21 cellular contexts compared by ENCODE assay signal in genomic region chr7:1450987-1451386, GRCh38.
"Had no signal": no experiment of that assay in that cellular context is flagged by ENCODE, and none has a peak within 500 bp of the region (broad histone marks: within the 10 kb centered on the region; RNA-seq: fewer than 3 reads in every experiment).

No MANE protein-coding gene starts in this region.

- H3K4me2 ChIP-seq: KMS-11 had no signal

- H3K9ac ChIP-seq: KMS-11 had no signal

- DNase-seq: activated CD4-positive, alpha-beta T cell treated with anti-CD3 and anti-CD28 coated beads for 48 hours; activated CD4-positive, alpha-beta T cell treated with anti-CD3 and anti-CD28 coated beads, Interleukin-2, amount 50 U/mL, for 4 hours; activated CD4-positive, CD25-positive, alpha-beta regulatory T cell treated with anti-CD3 and anti-CD28 coated beads, Interleukin-2, amount 50 U/mL, for 72 hours; activated CD8-positive, alpha-beta memory T cell treated with anti-CD3 and anti-CD28 coated beads, Interleukin-2, amount 50 U/mL, for 48 hours; activated CD8-positive, alpha-beta T cell treated with anti-CD3 and anti-CD28 coated beads, Interleukin-2, amount 10 ng/mL, durations not matched to agents 7 days and 5 days; activated naive CD4-positive, alpha-beta T cell treated with anti-CD3 and anti-CD28 coated beads, Interleukin-2, amount 50 U/mL, for 16 hours; activated T-cell treated with anti-CD3 and anti-CD28 coated beads, Interleukin-2, amount 50 U/mL, for 1 hour; amniotic stem cell; NCI-H1105; NCI-H1436 treated with DMSO at 0.1 percent for 48 hours; NCI-H187; NCI-H2081; NCI-H510A treated with DMSO at 0.1 percent for 48 hours; NCI-H69; NK-92 treated with Interleukin-12 subunit alpha and Interleukin-12 subunit beta, amount 100 ng/mL, for 24 hours; OCI-M1; SHP77 treated with DMSO at 0.1 percent for 48 hours had no signal

- FAIRE-seq: astrocyte, RCC 7860 had no signal

- H3K27ac ChIP-seq: KMS-11 had no signal

- ATAC-seq: activated CD8-positive, alpha-beta T cell treated with anti-CD3 and anti-CD28 coated beads, Interleukin-2, amount 10 ng/mL, durations not matched to agents 7 days and 5 days; WTC11 had no signal
